8 cellular contexts compared by ENCODE assay signal in genomic region chr17:76537288-76537577, GRCh38. TPM values are rescaled to one million over a fixed set of nuclear protein-coding genes. Genes with fewer than 3 reads are reported as not detected.
DNase-seq lines count a peak whose midpoint lies in the region; TF ChIP-seq lines count a peak whose summit lies in the region.

No MANE protein-coding gene starts in this region.

- no peak overlapping the region for H3K27ac ChIP-seq in smooth muscle cell (ENCODE audit: low read depth)

- H4K20me1 ChIP-seq in smooth muscle cell (ENCODE audit: low read depth): no peaks in the 10 kb centered on the region

- peak overlapping the region; percentile 95 for H3K4me2 ChIP-seq in smooth muscle cell

- H3K4me1 ChIP-seq in smooth muscle cell (ENCODE audit: low read depth): peaks cover 21% of the 10 kb centered on the region

- 9% methylated on average over 18 of the region's 26 CpGs for WGBS in smooth muscle cell (ENCODE audit: low lambda C conversion rate)

- no peaks in the 10 kb centered on the region for H3K36me3 ChIP-seq in smooth muscle cell (ENCODE audit: low read depth)

- peak overlapping the region; percentile 66 to 68 for H3K4me3 ChIP-seq in cardiac fibroblast (replicated peaks in 1 of 2; ENCODE audit: low read depth in 2 of 2, low read length in 2 of 2)
- H3K4me3 ChIP-seq in smooth muscle cell: peak overlapping the region; percentile 51

- no peaks in the 10 kb centered on the region for H3K79me2 ChIP-seq in smooth muscle cell (ENCODE audit: low read depth)

- peak; percentile 70 for DNase-seq in GM03348 (ENCODE audit: low spot score)
- DNase-seq in cardiac fibroblast (ENCODE audit: low read depth in 2 of 2): peak in 1 of 2 donors; percentile 53
- DNase-seq in iPS-NIHi11 (ENCODE audit: low spot score): peak; percentile 70
- no peak for DNase-seq in smooth muscle cell (lab: John Stamatoyannopoulos, UW; ENCODE audit: unreplicated experiment)
- no peak for DNase-seq in T-helper 2 cell
- DNase-seq in NCI-H2107 treated with DMSO at 0.1 percent for 48 hours (lab: John Stamatoyannopoulos, UW; ENCODE audit: unreplicated experiment): no peak
- no peak for DNase-seq in NCI-H1105 (lab: John Stamatoyannopoulos, UW)
- DNase-seq in activated CD8-positive, alpha-beta memory T cell treated with anti-CD3 and anti-CD28 coated beads, Interleukin-2, amount 50 U/mL, for 48 hours: no peak

- H3K27me3 ChIP-seq in smooth muscle cell (ENCODE audit: low read depth): no peaks in the 10 kb centered on the region

- no peaks in the 10 kb centered on the region for H3K9me3 ChIP-seq in smooth muscle cell (replicated peaks; ENCODE audit: low read depth)

- TF ChIP-seq CTCF in cardiac fibroblast (IDR thresholded peaks at IDR 0.05; ENCODE audit: low read depth, low read length): no peak
- no peak for TF ChIP-seq CTCF in smooth muscle cell (IDR thresholded peaks at IDR 0.05; ENCODE audit: borderline replicate concordance, insufficient read depth, poor library complexity, severe bottlenecking)

- H2AFZ ChIP-seq in smooth muscle cell (ENCODE audit: low read depth): no peak overlapping the region

- H3F3A ChIP-seq in smooth muscle cell (ENCODE audit: low read depth): no peaks in the 10 kb centered on the region

- H3K9ac ChIP-seq in smooth muscle cell (ENCODE audit: low read depth): no peak overlapping the region

RNA-seq across cellular contexts. Expression of gene CYGB, which starts 0.3 kb away (rescaled TPM):
- 4.9 and 13.9 TPM in 2 replicates for total RNA-seq in smooth muscle cell
- polyA plus RNA-seq in smooth muscle cell: 20.5 and 22.2 TPM in 2 replicates

RNA-seq across cellular contexts. Expression of gene PRCD, which starts 2.6 kb away (rescaled TPM):
- 0.31 and 1.4 TPM in 2 replicates for total RNA-seq in smooth muscle cell
- polyA plus RNA-seq in smooth muscle cell: 5.0 and 5.8 TPM in 2 replicates

RNA-seq across cellular contexts. Expression of gene RHBDF2, which starts 36.0 kb away (rescaled TPM):
- 4.9 and 12.2 TPM in 2 replicates for total RNA-seq in smooth muscle cell
- polyA plus RNA-seq in smooth muscle cell: 20.5 and 25.4 TPM in 2 replicates

RNA-seq across cellular contexts. Expression of gene ST6GALNAC2, which starts 48.4 kb away (rescaled TPM):
- 6.9 and 9.9 TPM in 2 replicates for total RNA-seq in smooth muscle cell
- 1.2 and 13.2 TPM in 2 replicates for polyA plus RNA-seq in smooth muscle cell

Comparison
In these comparisons a context has a peak if more than half of its experiments do, and no peak if none do; other contexts are left out.
1. DNase-seq: peak in GM03348 (single experiment) and iPS-NIHi11 (single experiment); none in smooth muscle cell (single experiment), T-helper 2 cell (0 of 5), NCI-H2107 treated with DMSO at 0.1 percent for 48 hours (single experiment), NCI-H1105 (single experiment) and activated CD8-positive, alpha-beta memory T cell treated with anti-CD3 and anti-CD28 coated beads, Interleukin-2, amount 50 U/mL, for 48 hours (single experiment).